In genomic region chr12:126767334-126767733, GRCh38 we compare ENCODE assay signal across 33 cellular contexts.
"Had no signal": no experiment of that assay in that cellular context is flagged by ENCODE, and none has a peak within 500 bp of the region (broad histone marks: within the 10 kb centered on the region; RNA-seq: fewer than 3 reads in every experiment).

No MANE protein-coding gene starts in this region.

- H3K36me3 Mint-ChIP-seq: activated naive CD8-positive, alpha-beta T cell treated with anti-CD3 and anti-CD28 coated beads, Interleukin-2, amount 10 ng/mL, durations not matched to agents 7 days and 5 days; brain had no signal

- H3K27ac Mint-ChIP-seq: activated CD4-positive, alpha-beta T cell treated with anti-CD3 and anti-CD28 coated beads, Interleukin-2, amount 10 ng/mL, durations not matched to agents 24 days and 14 days; activated CD8-positive, alpha-beta memory T cell treated with anti-CD3 and anti-CD28 coated beads, Interleukin-2, amount 10 ng/mL, durations not matched to agents 7 days and 5 days; activated CD8-positive, alpha-beta T cell treated with anti-CD3 and anti-CD28 coated beads, Interleukin-2, amount 10 ng/mL, durations not matched to agents 7 days and 5 days; activated naive CD4-positive, alpha-beta T cell treated with anti-CD3 and anti-CD28 coated beads, Interleukin-2, amount 10 ng/mL, durations not matched to agents 7 days and 5 days; activated naive CD8-positive, alpha-beta T cell treated with anti-CD3 and anti-CD28 coated beads, Interleukin-2, amount 10 ng/mL, durations not matched to agents 7 days and 5 days; activated T-helper 1 cell treated with anti-CD3 and anti-CD28 coated beads, Interleukin-12 subunit alpha, Interleukin-12 subunit beta, Interleukin-2, Interleukin-4 antibody, amounts not matched to agents 30 ng/mL and 10 ng/mL and 1 ng/mL, durations not matched to agents 14 hours and 24 hours and 36 hours; brain; endodermal cell; T-helper 2 cell treated with Interferon-gamma antibody and Interleukin-4, amounts not matched to agents 5 μg/mL and 100 μg/mL, for 36 hours had no signal

- H3K36me3 ChIP-seq: ascending aorta, breast epithelium, cardiac muscle cell, gastrocnemius medialis, heart right ventricle had no signal

- H3K27me3 Mint-ChIP-seq: activated CD4-positive, alpha-beta memory T cell treated with anti-CD3 and anti-CD28 coated beads for 36 hours; activated CD4-positive, alpha-beta T cell treated with anti-CD3 and anti-CD28 coated beads for 36 hours; activated CD4-positive, alpha-beta T cell treated with anti-CD3 and anti-CD28 coated beads, Interleukin-2, amount 10 ng/mL, durations not matched to agents 24 days and 14 days; activated CD8-positive, alpha-beta memory T cell treated with anti-CD3 and anti-CD28 coated beads, Interleukin-2, amount 10 ng/mL, durations not matched to agents 7 days and 5 days; activated naive CD4-positive, alpha-beta T cell treated with anti-CD3 and anti-CD28 coated beads, Interleukin-2, amount 10 ng/mL, durations not matched to agents 7 days and 5 days; activated naive CD8-positive, alpha-beta T cell treated with anti-CD3 and anti-CD28 coated beads, Interleukin-2, amount 10 ng/mL, durations not matched to agents 7 days and 5 days; T-helper 17 cell had no signal

- H3K4me1 ChIP-seq: ascending aorta, breast epithelium, foreskin keratinocyte, gastrocnemius medialis, heart right ventricle had no signal

- DNase-seq: activated CD4-positive, alpha-beta memory T cell treated with anti-CD3 and anti-CD28 coated beads for 36 hours; activated CD4-positive, alpha-beta T cell treated with anti-CD3 and anti-CD28 coated beads for 36 hours; activated CD4-positive, alpha-beta T cell treated with anti-CD3 and anti-CD28 coated beads, Interleukin-2, amount 10 ng/mL, durations not matched to agents 24 days and 14 days; activated CD4-positive, CD25-positive, alpha-beta regulatory T cell; activated CD4-positive, CD25-positive, alpha-beta regulatory T cell treated with anti-CD3 and anti-CD28 coated beads, Interleukin-2, amount 50 U/mL, for 72 hours; activated CD8-positive, alpha-beta memory T cell treated with anti-CD3 and anti-CD28 coated beads, Interleukin-2, amount 10 ng/mL, durations not matched to agents 7 days and 5 days; activated CD8-positive, alpha-beta memory T cell treated with anti-CD3 and anti-CD28 coated beads, Interleukin-2, amount 50 U/mL, for 4 hours; activated CD8-positive, alpha-beta T cell treated with anti-CD3 and anti-CD28 coated beads, Interleukin-2, amount 10 ng/mL, durations not matched to agents 7 days and 5 days; activated gamma-delta T cell; activated naive CD4-positive, alpha-beta T cell; activated naive CD4-positive, alpha-beta T cell treated with anti-CD3 and anti-CD28 coated beads, Interleukin-2, amount 10 ng/mL, durations not matched to agents 7 days and 5 days; activated naive CD8-positive, alpha-beta T cell treated with anti-CD3 and anti-CD28 coated beads, Interleukin-2, amount 10 ng/mL, durations not matched to agents 7 days and 5 days; activated T-cell treated with anti-CD3 and anti-CD28 coated beads, Interleukin-2, amount 50 U/mL, for 1 hour; activated T-cell treated with anti-CD3 and anti-CD28 coated beads, Interleukin-2, amount 50 U/mL, for 48 hours; central memory CD4-positive, alpha-beta T cell; cortex of kidney; dermis blood vessel endothelial cell; effector CD8-positive, alpha-beta T cell; endodermal cell; foreskin keratinocyte; gastrocnemius medialis; heart right ventricle; T-helper 1 cell; T-helper 17 cell; T1000 had no signal

- H3K4me1 Mint-ChIP-seq: brain, endodermal cell had no signal

- H3K4me3 ChIP-seq: ascending aorta, breast epithelium, cardiac muscle cell, gastrocnemius medialis, heart right ventricle had no signal

- H3K27me3 ChIP-seq: ascending aorta, breast epithelium, cardiac muscle cell, foreskin keratinocyte, gastrocnemius medialis, heart right ventricle had no signal

- H3K9me3 ChIP-seq: ascending aorta, gastrocnemius medialis had no signal

- ATAC-seq: activated CD4-positive, alpha-beta T cell treated with anti-CD3 and anti-CD28 coated beads for 36 hours; activated CD8-positive, alpha-beta memory T cell treated with anti-CD3 and anti-CD28 coated beads, Interleukin-2, amount 10 ng/mL, durations not matched to agents 7 days and 5 days; activated CD8-positive, alpha-beta T cell treated with anti-CD3 and anti-CD28 coated beads, Interleukin-2, amount 10 ng/mL, durations not matched to agents 7 days and 5 days; activated naive CD4-positive, alpha-beta T cell treated with anti-CD3 and anti-CD28 coated beads, Interleukin-2, amount 50 U/mL, for 72 hours; esophagus mucosa; foreskin keratinocyte; gastrocnemius medialis; heart right ventricle; T-helper 17 cell had no signal

- H3K27ac ChIP-seq: ascending aorta, breast epithelium, cardiac muscle cell, foreskin keratinocyte, gastrocnemius medialis, heart right ventricle had no signal

- H3K4me3 Mint-ChIP-seq: activated CD4-positive, alpha-beta memory T cell treated with anti-CD3 and anti-CD28 coated beads for 36 hours; activated CD4-positive, alpha-beta T cell treated with anti-CD3 and anti-CD28 coated beads for 36 hours; activated CD4-positive, alpha-beta T cell treated with anti-CD3 and anti-CD28 coated beads, Interleukin-2, amount 10 ng/mL, durations not matched to agents 24 days and 14 days; activated CD8-positive, alpha-beta memory T cell treated with anti-CD3 and anti-CD28 coated beads, Interleukin-2, amount 10 ng/mL, durations not matched to agents 7 days and 5 days; activated CD8-positive, alpha-beta T cell treated with anti-CD3 and anti-CD28 coated beads, Interleukin-2, amount 10 ng/mL, durations not matched to agents 7 days and 5 days; activated naive CD4-positive, alpha-beta T cell treated with anti-CD3 and anti-CD28 coated beads, Interleukin-2, amount 10 ng/mL, durations not matched to agents 7 days and 5 days; activated naive CD8-positive, alpha-beta T cell treated with anti-CD3 and anti-CD28 coated beads, Interleukin-2, amount 10 ng/mL, durations not matched to agents 7 days and 5 days; activated T-helper 1 cell treated with anti-CD3 and anti-CD28 coated beads, Interleukin-12 subunit alpha, Interleukin-12 subunit beta, Interleukin-2, Interleukin-4 antibody, amounts not matched to agents 30 ng/mL and 10 ng/mL and 1 ng/mL, durations not matched to agents 14 hours and 24 hours and 36 hours; brain; endodermal cell; T-helper 2 cell treated with Interferon-gamma antibody and Interleukin-4, amounts not matched to agents 5 μg/mL and 100 μg/mL, for 36 hours had no signal
